In the genomic region with DNA sequence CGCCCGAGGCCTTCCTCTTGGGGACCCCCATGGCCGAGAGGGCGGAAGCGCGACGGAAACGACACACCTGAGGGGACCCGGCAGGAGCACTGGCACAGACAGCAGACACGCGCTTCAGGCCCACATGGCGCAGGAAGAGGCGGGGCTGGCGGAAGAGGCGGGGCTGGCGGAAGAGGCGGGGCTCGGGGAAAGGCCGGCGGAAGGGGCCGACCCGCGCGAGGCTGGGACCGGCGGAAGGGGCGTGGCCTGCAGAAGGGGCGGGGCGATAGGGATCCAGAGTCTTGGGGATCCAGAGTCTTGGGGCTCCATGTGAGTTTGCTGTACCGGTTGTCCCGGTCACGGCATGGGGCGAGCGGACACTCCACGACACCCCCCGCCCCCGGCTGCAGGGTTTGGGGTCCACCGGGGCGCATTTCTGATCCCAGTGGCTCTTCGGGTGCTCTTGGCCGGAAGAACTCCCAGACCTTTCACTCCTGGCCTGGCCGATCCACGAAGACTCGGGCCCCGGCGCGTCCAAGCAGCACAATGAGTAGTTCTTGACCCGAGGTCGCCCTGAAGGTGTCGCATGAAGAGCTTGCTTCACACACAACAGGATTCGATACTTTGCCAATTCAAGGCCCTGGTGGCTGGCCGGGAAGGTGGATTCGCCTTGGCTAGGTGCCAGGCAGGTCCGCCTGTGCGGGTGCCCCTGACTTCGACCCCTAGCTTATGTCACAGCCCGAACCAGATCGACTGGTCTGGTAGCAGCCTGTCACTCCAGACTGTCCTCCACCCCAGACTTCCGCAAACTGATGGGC, we compare ENCODE assay signal across 8 cellular contexts. TPM values are rescaled to one million over a fixed set of nuclear protein-coding genes. Genes with fewer than 3 reads are reported as not detected.
DNase-seq lines count a peak whose midpoint lies in the region; ATAC-seq, FAIRE-seq and TF ChIP-seq lines count a peak whose summit lies in the region.

A gene with protein sequence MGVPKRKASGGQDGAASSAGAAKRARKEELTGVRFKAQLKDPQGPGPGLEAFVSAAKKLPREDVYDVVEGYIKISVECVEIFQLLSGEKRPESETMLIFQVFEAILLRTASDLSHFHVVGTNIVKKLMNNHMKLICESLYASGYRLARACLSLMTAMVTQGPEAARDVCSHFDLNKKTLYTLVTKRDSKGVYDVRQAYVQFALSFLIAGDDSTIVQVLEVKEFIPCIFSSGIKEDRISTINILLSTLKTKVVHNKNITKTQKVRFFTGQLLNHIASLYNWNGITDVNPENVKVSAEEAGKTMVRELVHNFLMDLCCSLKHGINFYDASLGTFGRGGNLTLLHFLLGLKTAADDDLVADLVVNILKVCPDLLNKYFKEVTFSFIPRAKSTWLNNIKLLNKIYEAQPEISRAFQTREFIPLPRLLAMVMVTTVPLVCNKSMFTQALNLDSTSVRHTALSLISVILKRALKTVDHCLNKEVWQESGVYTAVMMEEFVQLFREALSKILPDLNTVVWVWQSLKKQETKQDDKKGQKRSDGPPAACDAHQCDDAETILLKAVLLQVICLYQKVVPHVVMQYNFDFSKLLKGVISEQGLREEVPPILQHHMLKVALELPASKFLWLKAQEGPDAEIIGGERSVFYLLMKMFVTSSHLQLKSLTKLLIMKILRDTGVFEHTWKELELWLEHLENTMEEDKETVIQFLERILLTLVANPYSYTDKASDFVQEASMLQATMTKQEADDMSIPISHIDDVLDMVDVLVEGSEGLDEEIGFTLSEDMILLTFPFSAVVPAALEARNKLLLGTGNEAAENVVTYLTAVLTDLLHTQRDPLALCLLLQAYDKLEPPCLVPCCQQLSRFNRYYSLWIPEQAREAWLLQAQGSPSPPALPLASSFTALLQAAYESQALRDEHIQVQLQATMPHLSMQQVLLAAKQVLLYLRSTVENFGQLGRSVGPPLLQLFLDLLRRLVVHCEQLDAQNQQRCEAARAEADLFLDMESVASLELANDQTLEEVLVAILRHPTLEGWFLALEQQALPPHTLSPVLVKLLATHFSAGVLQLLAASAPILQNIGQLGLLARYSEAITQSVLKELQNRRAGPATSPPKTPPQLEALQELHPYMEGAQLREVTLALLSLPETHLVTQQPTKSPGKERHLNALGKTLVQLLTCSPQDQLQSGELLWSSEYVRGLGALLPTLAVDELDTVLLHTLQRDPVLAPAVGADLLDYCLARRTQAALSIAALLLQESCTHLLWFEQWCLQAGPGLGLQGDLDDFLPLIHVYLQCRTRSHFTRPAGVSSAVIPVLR (N-terminal part only) (minus strand): TSS at position 133 of the 797 bp plus-strand sequence. CDS start 102 bp downstream, at position 31.

- peaks cover 25% of the 10 kb centered on the region for H3K4me1 ChIP-seq in A549
- H3K4me1 ChIP-seq in iPS-20b (ENCODE audit: insufficient read depth, low read length) = peaks cover 3% of the 10 kb centered on the region

- in situ Hi-C loops in T47D (cut with HindIII; ENCODE audit: low pct_unique_long_range_greater_than_20kb, low sequenced_read_pairs) = no loop called here

- peak within 1 kb of the TSS; percentile 75 to 97 for H3K27ac ChIP-seq in A549
- H3K27ac ChIP-seq in VCaP = peak within 1 kb of the TSS; percentile 89
- no peak within 1 kb of the TSS for H3K27ac ChIP-seq in iPS-20b (ENCODE audit: low read length)
- peak within 1 kb of the TSS; percentile 60 to 93 (median 87) for H3K27ac ChIP-seq in skin epidermis

- DNase-seq in A549 (ENCODE audit: low read depth in 1 of 2, low spot score in 1 of 2) = peak; percentile 43 to 79
- DNase-seq in NCI-H2171 treated with DMSO at 0.1 percent for 48 hours (lab: John Stamatoyannopoulos, UW) = peak; percentile 91
- peak; percentile 79 to 94 for DNase-seq in T47D (ENCODE audit: low read depth in 1 of 2, low spot score in 1 of 2)

- no peak for TF ChIP-seq EP300 in A549 (IDR thresholded peaks at IDR 0.05)

- no peak for TF ChIP-seq RAD21 in A549 (conservative IDR thresholded peaks at IDR 0.05 in 1 of 2, IDR thresholded peaks at IDR 0.05 in 1 of 2)

- peak within 1 kb of the TSS; percentile 100 for H3K4me3 ChIP-seq in A549
- peak within 1 kb of the TSS; percentile 99 for H3K4me3 ChIP-seq in iPS-20b (ENCODE audit: low read length)
- H3K4me3 ChIP-seq in skin epidermis = peak within 1 kb of the TSS; percentile 83 to 100 (median 97)

- H3K27me3 ChIP-seq in iPS-20b (ENCODE audit: insufficient read depth, low read length) = peaks cover 21% of the 10 kb centered on the region

- peak; percentile 70 for TF ChIP-seq POLR2A in A549 (IDR thresholded peaks at IDR 0.05; ENCODE audit: low read length)

- H3K9ac ChIP-seq in iPS-20b (ENCODE audit: low read depth, low read length) = peak within 1 kb of the TSS; percentile 82

- CTCF ChIA-PET in A549 (lab: Yijun Ruan, JAX) = interaction anchor here (0.7 to 1.4 kb wide), 4 partner anchors 15 to 208 kb away, joined by 3 to 8 read pairs (median 3); no protein-coding TSS in a partner anchor

- FAIRE-seq in A549 (lab: Jason Lieb, UNC) = no peak

- POLR2A ChIA-PET in A549 (lab: Yijun Ruan, JAX) = interaction anchor here (1.4 kb wide), 1 partner anchor 10 kb away, joined by 5 read pairs; no protein-coding TSS in a partner anchor

- no peak for TF ChIP-seq CTCF in A549 (IDR thresholded peaks at IDR 0.05)
- TF ChIP-seq CTCF in VCaP (conservative IDR thresholded peaks at IDR 0.05) = no peak; the same call in 1 of the 2 replicates

- ATAC-seq in A549 (peak; percentile 96 to 98), GM18858 (IDR thresholded peaks at IDR 0.05; ENCODE audit: unreplicated experiment) (peak; percentile 76), HG03064 (IDR thresholded peaks at IDR 0.05; ENCODE audit: low read depth, unreplicated experiment) (peak; percentile 87)

- peak within 1 kb of the TSS; percentile 95 for H3K4me2 ChIP-seq in A549

- H3K36me3 ChIP-seq in iPS-20b (ENCODE audit: insufficient read depth, low read depth, low read length) = peaks cover 17% of the 10 kb centered on the region

- WGBS in A549 (ENCODE audit: missing lambda C conversion rate) = 5% methylated on average over 14 of the region's 59 CpGs

- peaks cover 5% of the 10 kb centered on the region; the same call in 2 of the 3 replicates for H3K9me3 ChIP-seq in A549
- peaks cover 6% of the 10 kb centered on the region; the same call in 1 of the 2 replicates for H3K9me3 ChIP-seq in iPS-20b (ENCODE audit: insufficient read depth, low read depth, low read length)

TF ChIP-seq in A549, 52 proteins besides CTCF, POLR2A, EP300 and RAD21 (continues in another document):
- TF ChIP-seq FOSB (CRISPR knock-in tag; IDR thresholded peaks at IDR 0.05) (no peak), BHLHE40 (IDR thresholded peaks at IDR 0.05; ENCODE audit: low read depth, low read length) (no peak), RFX5 (IDR thresholded peaks at IDR 0.05) (no peak), HEYL (CRISPR knock-in tag; IDR thresholded peaks at IDR 0.05) (no peak), CBX2 (IDR thresholded peaks at IDR 0.05; ENCODE audit: borderline replicate concordance, low read depth) (no peak), JUN (IDR thresholded peaks at IDR 0.05) (peak in 1 of 2 experiments; percentile 54; a peak in 2 of 5 replicates)
- TF ChIP-seq, protein P1, sequence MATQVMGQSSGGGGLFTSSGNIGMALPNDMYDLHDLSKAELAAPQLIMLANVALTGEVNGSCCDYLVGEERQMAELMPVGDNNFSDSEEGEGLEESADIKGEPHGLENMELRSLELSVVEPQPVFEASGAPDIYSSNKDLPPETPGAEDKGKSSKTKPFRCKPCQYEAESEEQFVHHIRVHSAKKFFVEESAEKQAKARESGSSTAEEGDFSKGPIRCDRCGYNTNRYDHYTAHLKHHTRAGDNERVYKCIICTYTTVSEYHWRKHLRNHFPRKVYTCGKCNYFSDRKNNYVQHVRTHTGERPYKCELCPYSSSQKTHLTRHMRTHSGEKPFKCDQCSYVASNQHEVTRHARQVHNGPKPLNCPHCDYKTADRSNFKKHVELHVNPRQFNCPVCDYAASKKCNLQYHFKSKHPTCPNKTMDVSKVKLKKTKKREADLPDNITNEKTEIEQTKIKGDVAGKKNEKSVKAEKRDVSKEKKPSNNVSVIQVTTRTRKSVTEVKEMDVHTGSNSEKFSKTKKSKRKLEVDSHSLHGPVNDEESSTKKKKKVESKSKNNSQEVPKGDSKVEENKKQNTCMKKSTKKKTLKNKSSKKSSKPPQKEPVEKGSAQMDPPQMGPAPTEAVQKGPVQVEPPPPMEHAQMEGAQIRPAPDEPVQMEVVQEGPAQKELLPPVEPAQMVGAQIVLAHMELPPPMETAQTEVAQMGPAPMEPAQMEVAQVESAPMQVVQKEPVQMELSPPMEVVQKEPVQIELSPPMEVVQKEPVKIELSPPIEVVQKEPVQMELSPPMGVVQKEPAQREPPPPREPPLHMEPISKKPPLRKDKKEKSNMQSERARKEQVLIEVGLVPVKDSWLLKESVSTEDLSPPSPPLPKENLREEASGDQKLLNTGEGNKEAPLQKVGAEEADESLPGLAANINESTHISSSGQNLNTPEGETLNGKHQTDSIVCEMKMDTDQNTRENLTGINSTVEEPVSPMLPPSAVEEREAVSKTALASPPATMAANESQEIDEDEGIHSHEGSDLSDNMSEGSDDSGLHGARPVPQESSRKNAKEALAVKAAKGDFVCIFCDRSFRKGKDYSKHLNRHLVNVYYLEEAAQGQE (IDR thresholded peaks at IDR 0.05) = no peak
- TF ChIP-seq, protein P2, sequence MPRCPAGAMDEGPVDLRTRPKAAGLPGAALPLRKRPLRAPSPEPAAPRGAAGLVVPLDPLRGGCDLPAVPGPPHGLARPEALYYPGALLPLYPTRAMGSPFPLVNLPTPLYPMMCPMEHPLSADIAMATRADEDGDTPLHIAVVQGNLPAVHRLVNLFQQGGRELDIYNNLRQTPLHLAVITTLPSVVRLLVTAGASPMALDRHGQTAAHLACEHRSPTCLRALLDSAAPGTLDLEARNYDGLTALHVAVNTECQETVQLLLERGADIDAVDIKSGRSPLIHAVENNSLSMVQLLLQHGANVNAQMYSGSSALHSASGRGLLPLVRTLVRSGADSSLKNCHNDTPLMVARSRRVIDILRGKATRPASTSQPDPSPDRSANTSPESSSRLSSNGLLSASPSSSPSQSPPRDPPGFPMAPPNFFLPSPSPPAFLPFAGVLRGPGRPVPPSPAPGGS (IDR thresholded peaks at IDR 0.05) = 0 out of 3 replicates have a peak, but pooled peaks have one; percentile 43
- TF ChIP-seq, protein P3, sequence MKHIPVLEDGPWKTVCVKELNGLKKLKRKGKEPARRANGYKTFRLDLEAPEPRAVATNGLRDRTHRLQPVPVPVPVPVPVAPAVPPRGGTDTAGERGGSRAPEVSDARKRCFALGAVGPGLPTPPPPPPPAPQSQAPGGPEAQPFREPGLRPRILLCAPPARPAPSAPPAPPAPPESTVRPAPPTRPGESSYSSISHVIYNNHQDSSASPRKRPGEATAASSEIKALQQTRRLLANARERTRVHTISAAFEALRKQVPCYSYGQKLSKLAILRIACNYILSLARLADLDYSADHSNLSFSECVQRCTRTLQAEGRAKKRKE (CRISPR knock-in tag; IDR thresholded peaks at IDR 0.05; ENCODE audit: low read depth) = no peak

RNA-seq across cellular contexts. Expression of the gene that starts here (rescaled TPM):
- 8.7 and 9.0 TPM in 2 replicates for polyA plus RNA-seq in A549 (2011; rRNA removed)
- 4.8 and 6.7 TPM in 2 replicates for polyA plus RNA-seq in A549 (2012; cell fraction: cytosol; rRNA removed)
- polyA plus RNA-seq in A549 (2012; cell fraction: nucleus; rRNA removed) = 14.2 and 16.0 TPM in 2 replicates
- polyA plus RNA-seq in A549 (2017; fragmentation: RNase III; extraction: RNeasy Plus Mini Kit Qiagen cat#74134 plus additional on column Dnase treatment) = 9.5 to 10.3 TPM (median 10.1 TPM) in 3 replicates
- 21.2 and 22.7 TPM in 2 replicates for polyA minus RNA-seq in A549 (2011; rRNA and poly(A)+ RNA removed)
